Comparison of ENCODE assay signal across 8 cellular contexts in genomic region chr12:50056629-50056976, GRCh38. TPM values are rescaled to one million over a fixed set of nuclear protein-coding genes. Genes with fewer than 3 reads are reported as not detected.
A peak's percentile ranks its signal among the peaks of the same experiment; 100 is the strongest.
DNase-seq lines count a peak whose midpoint lies in the region; ATAC-seq and TF ChIP-seq lines count a peak whose summit lies in the region.
"Had no signal": no experiment of that assay in that cellular context is flagged by ENCODE, and none has a peak within 500 bp of the region (broad histone marks: within the 10 kb centered on the region; RNA-seq: fewer than 3 reads in every experiment).

No MANE protein-coding gene starts in this region.

- POLR2A ChIA-PET in PC-9 (lab: Charles Lee; ENCODE audit: unreplicated experiment): interaction anchor here (0.6 kb wide), 1 partner anchor 189 kb away, joined by 5 read pairs; no protein-coding TSS in a partner anchor

- peak overlapping the region; percentile 70; the same call in 1 of the 2 replicates for H3K4me3 ChIP-seq in H7 (ENCODE audit: insufficient read depth, low read depth, low read length)
- peak overlapping the region; percentile 69; the same call in 1 of the 2 replicates for H3K4me3 ChIP-seq in PC-9
- H3K4me3 ChIP-seq in epithelial cell of proximal tubule (ENCODE audit: low read depth, low read length): peak overlapping the region; percentile 55
- peak overlapping the region; percentile 61 to 73 (median 72) for H3K4me3 ChIP-seq in gastrocnemius medialis

- no TSS peak for BruUV-seq in PC-9 (replicated peaks; lab: Mats Ljungman, UMichigan)

- H3K4me1 ChIP-seq in PC-9 (replicated peaks; ENCODE audit: insufficient read depth): peaks cover 5% of the 10 kb centered on the region
- peaks cover 14 to 15% of the 10 kb centered on the region in 2 donors for H3K4me1 ChIP-seq in gastrocnemius medialis

- TF ChIP-seq CTCF in PC-9 (conservative IDR thresholded peaks at IDR 0.05): no peak
- TF ChIP-seq CTCF in epithelial cell of proximal tubule (conservative IDR thresholded peaks at IDR 0.05; ENCODE audit: low read depth, low read length): no peak
- no peak for TF ChIP-seq CTCF in gastrocnemius medialis (IDR thresholded peaks at IDR 0.05 in 4 of 5, conservative IDR thresholded peaks at IDR 0.05 in 1 of 5)

- H3K36me3 ChIP-seq in H7 (replicated peaks; ENCODE audit: control insufficient read depth, insufficient read depth, low read length): no peaks in the 10 kb centered on the region
- no peaks in the 10 kb centered on the region for H3K36me3 ChIP-seq in PC-9 (ENCODE audit: low read depth)
- H3K36me3 ChIP-seq in gastrocnemius medialis: no peaks in the 10 kb centered on the region

- no peaks in the 10 kb centered on the region for H4K20me1 ChIP-seq in PC-9 (ENCODE audit: insufficient read depth)

- peak overlapping the region; percentile 87 for H2AFZ ChIP-seq in PC-9

- no peaks in the 10 kb centered on the region for H3K9me2 ChIP-seq in PC-9 (ENCODE audit: insufficient read depth)

- no peaks in the 10 kb centered on the region for H3K79me2 ChIP-seq in PC-9 (ENCODE audit: low read depth)

- no peak for ATAC-seq in gastrocnemius medialis

- H3K27me3 ChIP-seq in H7 (ENCODE audit: control insufficient read depth, insufficient read depth, low read length) (peaks cover 79% of the 10 kb centered on the region), PC-9 (ENCODE audit: insufficient read depth, low read depth) (peaks cover 22% of the 10 kb centered on the region), gastrocnemius medialis (peaks cover 2 to 9% (median 4%) of the 10 kb centered on the region in 3 donors)

- H3K4me2 ChIP-seq in PC-9: peak overlapping the region; percentile 90

- no peak for DNase-seq in H7
- no peak for DNase-seq in PC-9
- no peak for DNase-seq in epithelial cell of proximal tubule (ENCODE audit: low read depth)
- no peak for DNase-seq in gastrocnemius medialis
- no peak for DNase-seq in stimulated activated CD4-positive, alpha-beta T cell treated with anti-CD3 and anti-CD28 coated beads, Interleukin-1b, Interleukin-23, amount 100 ng/mL, for 48 hours
- no peak for DNase-seq in Ammon's horn (ENCODE audit: low spot score)
- DNase-seq in effector CD4-positive, alpha-beta T cell: no peak
- DNase-seq: NK-92 treated with Interleukin-12 subunit alpha and Interleukin-12 subunit beta, amount 100 ng/mL, for 24 hours had no signal

- no peaks in the 10 kb centered on the region for H3K9me3 ChIP-seq in PC-9 (ENCODE audit: insufficient read depth, low read depth)
- no peaks in the 10 kb centered on the region for H3K9me3 ChIP-seq in gastrocnemius medialis

- H3F3A ChIP-seq in PC-9 (ENCODE audit: insufficient read depth, low read depth): no peaks in the 10 kb centered on the region

- in situ Hi-C loops in gastrocnemius medialis (cut with MboI; ENCODE audit: low sequenced_read_pairs in 4 of 4): loop anchor here in 2 of 4 donors (5.0 kb wide), 2 partner anchors 79 to 84 kb away; partner anchors contain the start of gene AQP6 (in 1 of the 2)

- intact Hi-C loops in PC-9 (cut with micrococcal nuclease; ENCODE audit: unreplicated experiment): loop anchor here (1.0 to 10.0 kb wide), 4 partner anchors 189 to 412 kb away; partner anchors contain the start of gene BCDIN3D
- intact Hi-C loops in gastrocnemius medialis (cut with DNase I; ENCODE audit: low total_unique reads): loop anchor here (2.0 to 10.0 kb wide), 3 partner anchors 18 to 192 kb away; no protein-coding TSS in a partner anchor

- CTCF ChIA-PET in PC-9 (lab: Charles Lee): interaction anchor here (0.5 to 1.0 kb wide), 4 partner anchors 80 to 189 kb away, joined by 3 to 6 read pairs (median 3); no protein-coding TSS in a partner anchor

- H3K27ac ChIP-seq in PC-9 (no peak overlapping the region), gastrocnemius medialis (no peak overlapping the region)

- no peak for TF ChIP-seq POLR2A in gastrocnemius medialis (IDR thresholded peaks at IDR 0.05)

RNA-seq across cellular contexts. Expression of gene ASIC1, which starts 0.8 kb away (rescaled TPM):
- total RNA-seq in H7 (2014; rRNA removed; shearing (Covaris generic)): 0.81 and 1.2 TPM in 2 replicates
- total RNA-seq in PC-9 (2021) (3.5 and 4.5 TPM in 2 replicates), epithelial cell of proximal tubule (1.4 and 4.0 TPM in 2 replicates), gastrocnemius medialis (under 1 TPM in 2 of 4 donors, not detected in 2; 0.15 to 0.53 TPM)

RNA-seq across cellular contexts. Expression of gene SMARCD1, which starts 28.5 kb away (rescaled TPM):
- total RNA-seq in H7 (2014; rRNA removed; shearing (Covaris generic)): 182 and 196 TPM in 2 replicates
- total RNA-seq in PC-9 (2021) (48.8 and 66.7 TPM in 2 replicates), epithelial cell of proximal tubule (77.3 and 111 TPM in 2 replicates), gastrocnemius medialis (10 to 100 TPM; 16.9 to 27.3 (median 20.1) TPM)

RNA-seq across cellular contexts. Expression of gene RACGAP1, which starts 31.3 kb away (rescaled TPM):
- total RNA-seq in H7 (2014; rRNA removed; shearing (Covaris generic)): 80.6 and 85.1 TPM in 2 replicates
- total RNA-seq in PC-9 (2021) (108 and 112 TPM in 2 replicates), epithelial cell of proximal tubule (86.5 and 98.2 TPM in 2 replicates), gastrocnemius medialis (10 to 100 TPM in 1 of 4 donors, 1 to 10 TPM in 3; 5.6 to 13.3 (median 6.5) TPM)

RNA-seq across cellular contexts. Expression of gene GPD1, which starts 47.2 kb away (rescaled TPM):
- total RNA-seq in H7 (2014; rRNA removed; shearing (Covaris generic)): 0.59 TPM in 1 of 2 replicates, not detected in the other
- 0.24 and 1.0 TPM in 2 replicates for total RNA-seq in PC-9 (2021)
- 0.07 TPM in 1 of 2 replicates, not detected in the other for total RNA-seq in epithelial cell of proximal tubule
- 100 to 1,000 TPM in 3 of 4 donors, 10 to 100 TPM in 1; 68.2 to 763 (median 288) TPM for total RNA-seq in gastrocnemius medialis

RNA-seq across cellular contexts. Expression of gene COX14, which starts 55.4 kb away (rescaled TPM):
- 33.4 and 38.3 TPM in 2 replicates for total RNA-seq in H7 (2014; rRNA removed; shearing (Covaris generic))
- total RNA-seq in PC-9 (2021) (53.9 and 76.1 TPM in 2 replicates), epithelial cell of proximal tubule (52.2 and 73.1 TPM in 2 replicates), gastrocnemius medialis (100 to 1,000 TPM in 3 of 4 donors, 10 to 100 TPM in 1; 98.8 to 137 (median 106) TPM)
